In the genomic region with DNA sequence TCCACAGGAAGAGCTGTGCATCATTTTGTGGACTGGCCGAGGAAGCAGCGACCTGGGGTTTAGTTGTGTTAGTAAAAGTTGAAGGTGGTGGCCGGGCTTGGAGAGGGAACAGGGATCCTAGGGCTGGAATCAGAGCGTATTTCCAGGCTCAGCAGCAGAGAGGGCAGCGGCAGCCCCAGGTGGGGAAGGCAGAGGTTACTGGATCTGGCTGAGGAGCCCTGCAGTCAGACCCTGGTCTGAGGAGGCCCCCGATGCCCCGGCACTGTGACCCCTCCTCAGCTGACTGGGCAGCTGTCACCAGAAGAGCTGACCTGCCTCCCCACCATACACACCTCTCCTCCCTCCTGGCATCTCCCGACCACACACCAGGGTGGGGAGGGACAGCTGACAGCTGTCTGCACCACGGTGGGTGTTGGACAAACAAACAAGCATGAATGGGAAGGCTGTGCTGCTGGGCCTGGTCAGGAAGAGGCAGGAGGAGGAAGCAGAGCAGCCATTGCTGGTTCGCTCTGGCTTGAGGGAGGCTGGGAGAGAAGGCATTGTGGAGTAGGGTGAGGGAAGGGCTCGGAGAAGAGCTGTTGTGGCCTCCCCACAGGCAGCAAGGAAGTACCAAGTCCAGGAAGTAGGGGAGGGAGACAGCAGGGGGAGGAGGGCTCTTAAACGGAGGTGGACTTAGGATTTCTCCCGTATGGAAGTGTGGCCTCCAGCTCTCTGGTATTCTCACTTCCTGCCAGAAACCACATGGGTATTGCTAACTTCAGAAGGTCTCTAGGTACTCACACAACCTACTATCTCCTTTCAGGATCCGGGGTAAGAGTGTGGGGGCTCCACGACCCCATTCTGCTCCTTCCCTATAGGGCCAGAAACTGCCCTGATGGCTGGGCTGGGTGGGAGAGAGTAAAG, we compare ENCODE assay signal across 12 cellular contexts. TPM values are rescaled to one million over a fixed set of nuclear protein-coding genes. Genes with fewer than 3 reads are reported as not detected.
DNase-seq lines count a peak whose midpoint lies in the region; ATAC-seq and TF ChIP-seq lines count a peak whose summit lies in the region.
"Had no signal": no experiment of that assay in that cellular context is flagged by ENCODE, and none has a peak within 500 bp of the region (broad histone marks: within the 10 kb centered on the region; RNA-seq: fewer than 3 reads in every experiment).

No MANE protein-coding gene starts in this region.

- H3K27me3 ChIP-seq in H7 (ENCODE audit: control insufficient read depth, insufficient read depth, low read length) = no peaks in the 10 kb centered on the region
- H3K27me3 ChIP-seq in Panc1 (ENCODE audit: control insufficient read depth, insufficient read depth, low read length) = no peaks in the 10 kb centered on the region
- no peaks in the 10 kb centered on the region for H3K27me3 ChIP-seq in stomach

- ATAC-seq in Panc1 (no peak), HG03097 (IDR thresholded peaks at IDR 0.05; ENCODE audit: low FRiP score, unreplicated experiment) (no peak), SK-N-SH treated with all-trans-retinoic acid at 6 μM for 48 hours (no peak; the same call in 2 of the 3 replicates)
- ATAC-seq: naive thymus-derived CD8-positive, alpha-beta T cell had no signal

- TF ChIP-seq CTCF in Panc1 (IDR thresholded peaks at IDR 0.05) = no peak
- TF ChIP-seq CTCF in stomach (IDR thresholded peaks at IDR 0.05) = no peak

- POLR2A ChIA-PET in Panc1 (lab: Charles Lee) = no interaction called here

- H3K4me3 ChIP-seq in H7 (ENCODE audit: insufficient read depth, low read depth, low read length) (no peak overlapping the region), Panc1 (ENCODE audit: low read depth in 2 of 2, low read length in 2 of 2) (no peak overlapping the region), stomach (no peak overlapping the region)

- intact Hi-C loops in Panc1 (cut with micrococcal nuclease; ENCODE audit: unreplicated experiment) (no loop called here), stomach (cut with DNase I; ENCODE audit: low total_unique reads) (no loop called here)

- no TSS peak for BruUV-seq in Panc1 (replicated peaks; lab: Mats Ljungman, UMichigan)

- TF ChIP-seq POLR2A in stomach (IDR thresholded peaks at IDR 0.05) = no peak

- DNase-seq in H7 = peak; percentile 32
- DNase-seq in Panc1 (ENCODE audit: low read depth, low spot score) = no peak
- peak; percentile 71 for DNase-seq in left kidney (ENCODE audit: low read depth, low spot score)
- no peak for DNase-seq in stomach
- DNase-seq in activated T-cell treated with anti-CD3 and anti-CD28 coated beads, Interleukin-2, amount 50 U/mL, for 48 hours = no peak
- no peak for DNase-seq in NCI-H82 treated with DMSO at 0.1 percent for 48 hours (lab: John Stamatoyannopoulos, UW; ENCODE audit: unreplicated experiment)
- DNase-seq: naive thymus-derived CD8-positive, alpha-beta T cell; NCI-H1930; RPMI8226; stimulated activated CD4-positive, alpha-beta T cell treated with anti-CD3 and anti-CD28 coated beads, Interleukin-12 subunit alpha, Interleukin-12 subunit beta, amount 100 ng/mL, for 4 hours had no signal

- in situ Hi-C loops in Panc1 (cut with HindIII; ENCODE audit: low pct_unique_long_range_greater_than_20kb, low sequenced_read_pairs) = no loop called here

- H3K4me1 ChIP-seq in Panc1 (ENCODE audit: control insufficient read depth, insufficient read depth, low read length) (0 out of 2 replicates have a peak, but pooled peaks cover 5% of the 10 kb centered on the region), stomach (peaks cover 27 to 81% (median 47%) of the 10 kb centered on the region in 4 donors)

- no peak for TF ChIP-seq EP300 in stomach (IDR thresholded peaks at IDR 0.05)

- H3K27ac ChIP-seq in Panc1 (ENCODE audit: low read length) = peak overlapping the region; percentile 49; the same call in 1 of the 2 replicates
- peak overlapping the region in 4 of 5 donors; percentile 38 to 82 (median 66) for H3K27ac ChIP-seq in stomach

- 61 to 69% (median 62%) methylated on average over 14 to 15 of the region's 15 CpGs for WGBS in stomach, 5 donors

- H3K36me3 ChIP-seq in H7 (replicated peaks; ENCODE audit: control insufficient read depth, insufficient read depth, low read length) = no peaks in the 10 kb centered on the region
- H3K36me3 ChIP-seq in Panc1 (ENCODE audit: control insufficient read depth, insufficient read depth, low read length) = no peaks in the 10 kb centered on the region
- peaks cover 11 to 63% (median 26%) of the 10 kb centered on the region in 4 donors for H3K36me3 ChIP-seq in stomach

- CTCF ChIA-PET in Panc1 (lab: Charles Lee) = interaction anchor here (0.6 kb wide), 1 partner anchor 349 kb away, joined by 4 read pairs; no protein-coding TSS in a partner anchor

- H3K9me3 ChIP-seq in Panc1 (ENCODE audit: control insufficient read depth, insufficient read depth, low read depth, low read length) (no peaks in the 10 kb centered on the region), stomach (no peaks in the 10 kb centered on the region)

TF ChIP-seq in SK-N-SH treated with all-trans-retinoic acid at 6 μM for 48 hours, 23 proteins besides CTCF, POLR2A, EP300 and RAD21:
- TF ChIP-seq, protein P1, sequence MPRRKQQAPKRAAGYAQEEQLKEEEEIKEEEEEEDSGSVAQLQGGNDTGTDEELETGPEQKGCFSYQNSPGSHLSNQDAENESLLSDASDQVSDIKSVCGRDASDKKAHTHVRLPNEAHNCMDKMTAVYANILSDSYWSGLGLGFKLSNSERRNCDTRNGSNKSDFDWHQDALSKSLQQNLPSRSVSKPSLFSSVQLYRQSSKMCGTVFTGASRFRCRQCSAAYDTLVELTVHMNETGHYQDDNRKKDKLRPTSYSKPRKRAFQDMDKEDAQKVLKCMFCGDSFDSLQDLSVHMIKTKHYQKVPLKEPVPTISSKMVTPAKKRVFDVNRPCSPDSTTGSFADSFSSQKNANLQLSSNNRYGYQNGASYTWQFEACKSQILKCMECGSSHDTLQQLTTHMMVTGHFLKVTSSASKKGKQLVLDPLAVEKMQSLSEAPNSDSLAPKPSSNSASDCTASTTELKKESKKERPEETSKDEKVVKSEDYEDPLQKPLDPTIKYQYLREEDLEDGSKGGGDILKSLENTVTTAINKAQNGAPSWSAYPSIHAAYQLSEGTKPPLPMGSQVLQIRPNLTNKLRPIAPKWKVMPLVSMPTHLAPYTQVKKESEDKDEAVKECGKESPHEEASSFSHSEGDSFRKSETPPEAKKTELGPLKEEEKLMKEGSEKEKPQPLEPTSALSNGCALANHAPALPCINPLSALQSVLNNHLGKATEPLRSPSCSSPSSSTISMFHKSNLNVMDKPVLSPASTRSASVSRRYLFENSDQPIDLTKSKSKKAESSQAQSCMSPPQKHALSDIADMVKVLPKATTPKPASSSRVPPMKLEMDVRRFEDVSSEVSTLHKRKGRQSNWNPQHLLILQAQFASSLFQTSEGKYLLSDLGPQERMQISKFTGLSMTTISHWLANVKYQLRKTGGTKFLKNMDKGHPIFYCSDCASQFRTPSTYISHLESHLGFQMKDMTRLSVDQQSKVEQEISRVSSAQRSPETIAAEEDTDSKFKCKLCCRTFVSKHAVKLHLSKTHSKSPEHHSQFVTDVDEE (CRISPR knock-in tag; IDR thresholded peaks at IDR 0.05) = no peak
- TF ChIP-seq PPARA (CRISPR knock-in tag; IDR thresholded peaks at IDR 0.05; ENCODE audit: borderline replicate concordance) (no peak), SNAI2 (CRISPR knock-in tag; IDR thresholded peaks at IDR 0.05) (no peak), ISL1 (CRISPR knock-in tag; IDR thresholded peaks at IDR 0.05) (no peak), BACH2 (CRISPR knock-in tag; IDR thresholded peaks at IDR 0.05; ENCODE audit: borderline replicate concordance) (no peak), ZFP3 (CRISPR knock-in tag; IDR thresholded peaks at IDR 0.05) (no peak), ZC3H10 (CRISPR knock-in tag; IDR thresholded peaks at IDR 0.05) (no peak), ZNF8 (CRISPR knock-in tag; IDR thresholded peaks at IDR 0.05) (no peak)

RNA-seq across cellular contexts. Expression of a gene that starts 49.5 kb away (rescaled TPM):
- 15.0 and 17.2 TPM in 2 replicates for total RNA-seq in H7 (2014; rRNA removed; shearing (Covaris generic))
- total RNA-seq in Panc1 (2021; ENCODE audit: unreplicated experiment) (58.6 TPM), stomach (10 to 100 TPM in 4 of 5 donors, 1 to 10 TPM in 1; 6.7 to 36.0 (median 22.8) TPM)
- 19.4 TPM for polyA plus RNA-seq in Panc1 (2012; ENCODE audit: insufficient read length)
- 10 to 100 TPM in 1 of 3 donors, 1 to 10 TPM in 2; 5.3 to 10.1 (median 7.2) TPM for polyA plus RNA-seq in stomach

Comparison
In these comparisons a context has a peak if more than half of its experiments do, and no peak if none do; other contexts are left out.
1. DNase-seq: peak in H7 (single experiment) and left kidney (single experiment); none in Panc1 (single experiment), stomach (single experiment), activated T-cell treated with anti-CD3 and anti-CD28 coated beads, Interleukin-2, amount 50 U/mL, for 48 hours (0 of 2) and NCI-H82 treated with DMSO at 0.1 percent for 48 hours (single experiment).